Comparison of ENCODE assay signal across 1 cellular context in the genomic region with DNA sequence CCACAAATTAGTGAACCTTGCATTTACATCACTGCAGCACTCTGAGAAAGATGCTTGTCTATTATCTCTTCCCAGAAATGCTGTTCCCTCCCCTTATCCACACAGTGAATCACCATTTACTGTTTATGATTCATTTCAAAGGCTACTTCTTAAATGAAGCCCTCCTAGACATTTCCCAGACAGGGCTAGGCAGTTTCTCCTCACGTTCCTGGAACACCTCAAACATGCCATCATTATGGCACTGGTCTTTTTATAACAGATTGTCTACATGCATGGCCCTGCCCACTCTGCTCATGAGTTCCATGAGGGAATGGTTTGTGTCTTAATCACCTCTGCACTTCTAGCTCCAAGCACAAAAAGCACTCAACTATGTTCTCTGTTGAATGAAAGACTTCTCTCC.
TF ChIP-seq lines count a peak whose summit lies in the region.

No MANE protein-coding gene starts in this region.

TF ChIP-seq in IMR-90, 13 proteins besides CTCF, POLR2A, EP300 and RAD21:
- TF ChIP-seq FOS (IDR thresholded peaks at IDR 0.05; ENCODE audit: low read depth, low read length) (peak; percentile 63), MAFK (IDR thresholded peaks at IDR 0.05; ENCODE audit: low read depth, low read length) (no peak), BHLHE40 (IDR thresholded peaks at IDR 0.05; ENCODE audit: low read depth, low read length) (peak; percentile 98), RCOR1 (IDR thresholded peaks at IDR 0.05; ENCODE audit: insufficient replicate concordance, low read length) (peak; percentile 78)
TF ChIP-seq in IMR-90: peak in this region for 3.
